ENCODE assay signal across 1 cellular context in genomic region chr18:8910843-8911242, GRCh38.
TF ChIP-seq lines count a peak whose summit lies in the region.

No MANE protein-coding gene starts in this region.

TF ChIP-seq in SK-N-SH, 30 proteins besides CTCF, POLR2A, EP300 and RAD21 (continued from another document):
- TF ChIP-seq RCOR1 (IDR thresholded peaks at IDR 0.05; ENCODE audit: low read length) = no peak
- no peak for TF ChIP-seq JUND (IDR thresholded peaks at IDR 0.05)
